Comparison of ENCODE assay signal across 14 cellular contexts in genomic region chrX:150429577-150429976, GRCh38.
A peak's percentile ranks its signal among the peaks of the same experiment; 100 is the strongest.
DNase-seq lines count a peak whose midpoint lies in the region; ATAC-seq and TF ChIP-seq lines count a peak whose summit lies in the region.
"Had no signal": no experiment of that assay in that cellular context is flagged by ENCODE, and none has a peak within 500 bp of the region (broad histone marks: within the 10 kb centered on the region; RNA-seq: fewer than 3 reads in every experiment).

No MANE protein-coding gene starts in this region.

- H3K4me1 ChIP-seq in neutrophil (ENCODE audit: control insufficient read depth in 1 of 2, insufficient read depth in 1 of 2, low read depth in 1 of 2, low read length in 1 of 2), result peaks cover 35 to 37% of the 10 kb centered on the region in 2 experiments
- H3K4me1 ChIP-seq: SJCRH30, transverse colon had no signal

- H3K9me3 ChIP-seq in neutrophil, result no peaks in the 10 kb centered on the region
- H3K9me3 ChIP-seq: SJCRH30, transverse colon had no signal

- H3K27ac ChIP-seq in neutrophil, result peak overlapping the region; percentile 73
- H3K27ac ChIP-seq: SJCRH30, transverse colon had no signal

- intact Hi-C loops in cardiac septum (cut with DNase I), result no loop called here

- DNase-seq in H4 (ENCODE audit: low spot score), result peak; percentile 75
- peak; percentile 87 for DNase-seq in NOMO-1 treated with DMSO at 0.1 percent for 48 hours (lab: John Stamatoyannopoulos, UW; ENCODE audit: unreplicated experiment)
- peak; percentile 16 for DNase-seq in dedifferentiated amniotic fluid mesenchymal stem cell (ENCODE audit: extremely low spot score)
- DNase-seq in germinal center (ENCODE audit: low spot score), result no peak
- DNase-seq in cardiac septum (ENCODE audit: low spot score), result no peak
- DNase-seq in retina, result no peak
- DNase-seq: activated T-cell treated with anti-CD3 and anti-CD28 coated beads, Interleukin-2, amount 50 U/mL, for 72 hours; NCI-H446 treated with DMSO at 0.1 percent for 48 hours; SJCRH30; transverse colon had no signal

- no peak overlapping the region for H3K4me3 ChIP-seq in neutrophil (ENCODE audit: low read depth in 1 of 2, low read length in 1 of 2)
- H3K4me3 ChIP-seq: SJCRH30, smooth muscle cell, transverse colon had no signal

- no peaks in the 10 kb centered on the region for H3K36me3 ChIP-seq in neutrophil
- H3K36me3 ChIP-seq: SJCRH30, transverse colon had no signal

- no peaks in the 10 kb centered on the region for H3K27me3 ChIP-seq in neutrophil
- H3K27me3 ChIP-seq: SJCRH30, transverse colon had no signal

- no peak for ATAC-seq in HG03378 (IDR thresholded peaks at IDR 0.05; ENCODE audit: unreplicated experiment)
- ATAC-seq: WTC11 had no signal

- no peak for TF ChIP-seq CTCF in neutrophil (IDR thresholded peaks at IDR 0.05)

Comparison
In these comparisons a context has a peak if more than half of its experiments do, and no peak if none do; other contexts are left out.
1. DNase-seq: peak in H4 (single experiment), NOMO-1 treated with DMSO at 0.1 percent for 48 hours (single experiment) and dedifferentiated amniotic fluid mesenchymal stem cell (single experiment); none in germinal center (single experiment), cardiac septum (single experiment) and retina (single experiment).